Comparison of ENCODE assay signal across 19 cellular contexts in the genomic region with DNA sequence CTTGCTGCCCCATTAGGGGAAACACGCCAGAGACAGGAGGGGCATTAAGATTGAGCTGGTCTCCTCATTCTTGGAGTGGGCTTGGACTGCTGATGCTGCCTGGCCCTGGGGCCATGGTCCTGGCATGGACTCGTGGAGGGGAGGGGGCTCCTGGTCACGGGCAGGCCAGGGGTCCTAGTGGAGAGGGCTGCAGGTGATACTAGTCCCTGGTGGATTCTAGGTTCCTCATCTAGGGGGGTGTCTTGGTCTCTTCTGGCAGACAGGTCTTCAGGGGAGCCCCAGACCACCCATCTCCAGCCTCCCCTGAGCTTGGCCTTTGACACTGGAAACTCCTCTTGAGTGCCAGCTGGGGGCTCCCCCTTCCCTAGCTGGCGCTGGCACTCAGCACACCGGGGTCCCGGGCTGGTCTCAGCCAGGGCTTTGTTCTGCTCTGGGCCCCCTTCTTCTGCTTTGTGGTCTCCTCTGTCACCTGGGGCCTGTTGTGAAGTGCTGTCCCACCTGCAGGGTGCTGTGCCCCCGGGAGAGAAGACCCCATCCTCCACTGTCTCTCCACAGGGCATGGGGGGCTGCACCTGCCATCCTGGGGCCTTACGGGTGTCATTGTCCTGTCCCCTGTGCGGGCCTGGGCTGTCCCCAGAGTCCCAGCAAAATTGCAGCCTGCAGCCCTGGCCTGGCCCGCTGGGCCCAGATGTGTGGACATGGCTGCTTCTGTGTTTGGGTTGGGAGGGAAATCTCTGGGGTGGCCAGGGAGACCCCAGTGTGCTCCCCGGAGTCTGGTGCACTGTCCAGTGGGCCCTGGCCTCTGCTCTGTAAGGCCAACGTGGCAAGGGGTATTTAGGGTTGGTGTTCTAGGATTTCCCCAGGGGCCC. TPM values are rescaled to one million over a fixed set of nuclear protein-coding genes. Genes with fewer than 3 reads are reported as not detected.
DNase-seq lines count a peak whose midpoint lies in the region; ATAC-seq and TF ChIP-seq lines count a peak whose summit lies in the region.
"Had no signal": no experiment of that assay in that cellular context is flagged by ENCODE, and none has a peak within 500 bp of the region (broad histone marks: within the 10 kb centered on the region; RNA-seq: fewer than 3 reads in every experiment).

No MANE protein-coding gene starts in this region.

- H3K4me1 ChIP-seq in SJCRH30 (peaks cover 9% of the 10 kb centered on the region; the same call in 1 of the 2 replicates), iPS-18a (ENCODE audit: control insufficient read depth, low read depth, low read length) (peaks cover 19% of the 10 kb centered on the region), psoas muscle (peaks cover 9% of the 10 kb centered on the region), vagina (peaks cover 40% of the 10 kb centered on the region)

- 76 to 87% (median 84%) methylated on average over 12 of the region's 12 CpGs for WGBS in psoas muscle, 3 donors

- H3K4me3 ChIP-seq in SJCRH30: peak overlapping the region; percentile 79
- peak overlapping the region; percentile 78 for H3K4me3 ChIP-seq in iPS-18a (ENCODE audit: low read length)
- peak overlapping the region; percentile 68 for H3K4me3 ChIP-seq in psoas muscle
- peak overlapping the region in 1 of 2 donors; percentile 52 for H3K4me3 ChIP-seq in vagina

- no peak for TF ChIP-seq CTCF in psoas muscle (IDR thresholded peaks at IDR 0.05)
- TF ChIP-seq CTCF in vagina (IDR thresholded peaks at IDR 0.05): no peak

- H3K27ac Mint-ChIP-seq in activated naive CD4-positive, alpha-beta T cell treated with anti-CD3 and anti-CD28 coated beads for 36 hours: no peak overlapping the region

- DNase-seq in activated naive CD4-positive, alpha-beta T cell treated with anti-CD3 and anti-CD28 coated beads, Interleukin-2, amount 50 U/mL, for 16 hours: peak; percentile 2
- DNase-seq in activated naive CD4-positive, alpha-beta T cell treated with anti-CD3 and anti-CD28 coated beads for 36 hours: no peak
- peak in 1 of 2 experiments; percentile 4 for DNase-seq in SJCRH30
- peak; percentile 5 to 34 for DNase-seq in psoas muscle
- no peak for DNase-seq in vagina (ENCODE audit: extremely low spot score in 2 of 2)
- DNase-seq in RPMI8226: no peak
- no peak for DNase-seq in dedifferentiated amniotic fluid mesenchymal stem cell (ENCODE audit: extremely low spot score)
- DNase-seq: activated naive CD4-positive, alpha-beta T cell treated with Interleukin-2 at 50 U/mL for 16 hours; Caco-2; Kasumi-1; NCI-H1930; NCI-H526; nucleus accumbens; T-helper 9 cell had no signal

- H3K4me3 Mint-ChIP-seq in activated naive CD4-positive, alpha-beta T cell treated with anti-CD3 and anti-CD28 coated beads for 36 hours: no peak overlapping the region

- H3K27ac ChIP-seq in SJCRH30: no peak overlapping the region
- no peak overlapping the region for H3K27ac ChIP-seq in iPS-18a (ENCODE audit: low read length)
- no peak overlapping the region for H3K27ac ChIP-seq in psoas muscle
- no peak overlapping the region for H3K27ac ChIP-seq in vagina
- H3K27ac ChIP-seq: epithelial cell of prostate, left lung had no signal

- ATAC-seq in psoas muscle: no peak
- ATAC-seq: left lung had no signal

- no peak overlapping the region for H3K9ac ChIP-seq in iPS-18a (ENCODE audit: low read length)

- intact Hi-C loops in activated naive CD4-positive, alpha-beta T cell treated with anti-CD3 and anti-CD28 coated beads for 36 hours (cut with micrococcal nuclease): no loop called here
- intact Hi-C loops in psoas muscle (cut with DNase I): loop anchor here in 1 of 2 donors (5.0 kb wide), 1 partner anchor 497 kb away; no protein-coding TSS in a partner anchor
- intact Hi-C loops in vagina (cut with DNase I): no loop called here

- H3K4me1 Mint-ChIP-seq in activated naive CD4-positive, alpha-beta T cell treated with anti-CD3 and anti-CD28 coated beads for 36 hours (ENCODE audit: low read depth): peaks cover 6% of the 10 kb centered on the region

- H3K36me3 ChIP-seq in SJCRH30: peaks cover 5% of the 10 kb centered on the region; the same call in 1 of the 2 replicates
- H3K36me3 ChIP-seq in iPS-18a (ENCODE audit: control insufficient read depth, low read depth, low read length): no peaks in the 10 kb centered on the region
- H3K36me3 ChIP-seq in psoas muscle (ENCODE audit: insufficient read depth in 1 of 2, low read depth in 1 of 2): no peaks in the 10 kb centered on the region
- H3K36me3 ChIP-seq in vagina: no peaks in the 10 kb centered on the region
- H3K36me3 ChIP-seq: left lung had no signal

- H3K36me3 Mint-ChIP-seq in activated naive CD4-positive, alpha-beta T cell treated with anti-CD3 and anti-CD28 coated beads for 36 hours (ENCODE audit: low read depth): no peaks in the 10 kb centered on the region

- no peaks in the 10 kb centered on the region for H3K9me3 Mint-ChIP-seq in activated naive CD4-positive, alpha-beta T cell treated with anti-CD3 and anti-CD28 coated beads for 36 hours

- H3K27me3 ChIP-seq in SJCRH30: no peaks in the 10 kb centered on the region
- peaks cover 21% of the 10 kb centered on the region for H3K27me3 ChIP-seq in iPS-18a (ENCODE audit: control insufficient read depth, insufficient read depth, low read length)
- peaks cover 0 to 42% (median 17%) of the 10 kb centered on the region in 3 donors for H3K27me3 ChIP-seq in psoas muscle (ENCODE audit: insufficient read depth in 3 of 3, low read length in 2 of 3)
- no peaks in the 10 kb centered on the region for H3K27me3 ChIP-seq in vagina

- peaks cover 7% of the 10 kb centered on the region for H3K27me3 Mint-ChIP-seq in activated naive CD4-positive, alpha-beta T cell treated with anti-CD3 and anti-CD28 coated beads for 36 hours (ENCODE audit: low read depth)

- TF ChIP-seq POLR2A in vagina (IDR thresholded peaks at IDR 0.05): no peak

- CTCF ChIA-PET in activated naive CD4-positive, alpha-beta T cell treated with anti-CD3 and anti-CD28 coated beads for 36 hours (lab: Charles Lee): no interaction called here

- no peaks in the 10 kb centered on the region for H3K9me3 ChIP-seq in SJCRH30 (replicated peaks)
- no peaks in the 10 kb centered on the region for H3K9me3 ChIP-seq in iPS-18a (ENCODE audit: control insufficient read depth, low read depth, low read length)
- no peaks in the 10 kb centered on the region for H3K9me3 ChIP-seq in psoas muscle
- H3K9me3 ChIP-seq in vagina: no peaks in the 10 kb centered on the region
- H3K9me3 ChIP-seq: Caco-2, left lung had no signal

RNA-seq across cellular contexts. Expression of a gene that starts 2.3 kb away (rescaled TPM):
- total RNA-seq in activated naive CD4-positive, alpha-beta T cell treated with anti-CD3 and anti-CD28 coated beads for 36 hours: under 1 TPM; 0.07 TPM
- total RNA-seq in SJCRH30 (2014; rRNA removed; shearing (Covaris generic)): 68.2 and 72.1 TPM in 2 replicates
- total RNA-seq in psoas muscle (1 to 10 TPM; 1.8 to 3.2 (median 2.3) TPM), vagina (2.7 TPM)
- 1 to 10 TPM in 2 of 3 donors, under 1 TPM in 1; 0.99 to 1.6 (median 1.4) TPM for polyA plus RNA-seq in psoas muscle
- total RNA-seq: RPMI7951 had no signal

RNA-seq across cellular contexts. Expression of a gene that starts 55.2 kb away (rescaled TPM):
- not detected for total RNA-seq in activated naive CD4-positive, alpha-beta T cell treated with anti-CD3 and anti-CD28 coated beads for 36 hours
- total RNA-seq in SJCRH30 (2014; rRNA removed; shearing (Covaris generic)): 0.35 and 0.51 TPM in 2 replicates
- total RNA-seq in psoas muscle (under 1 TPM in 3 of 4 donors, not detected in 1; 0.15 to 0.84 (median 0.51) TPM), vagina (3.7 TPM)
- polyA plus RNA-seq in psoas muscle: under 1 TPM; 0.04 to 0.61 (median 0.06) TPM
- total RNA-seq: Caco-2, glomerular endothelial cell, RPMI7951 had no signal

Comparison
In these comparisons a context has a peak if more than half of its experiments do, and no peak if none do; other contexts are left out.
1. DNase-seq: peak in activated naive CD4-positive, alpha-beta T cell treated with anti-CD3 and anti-CD28 coated beads, Interleukin-2, amount 50 U/mL, for 16 hours (single experiment) and psoas muscle (2 of 2); none in activated naive CD4-positive, alpha-beta T cell treated with anti-CD3 and anti-CD28 coated beads for 36 hours (single experiment), vagina (0 of 2), RPMI8226 (single experiment) and dedifferentiated amniotic fluid mesenchymal stem cell (single experiment).
2. RNA of a gene that starts 2.3 kb away (total RNA-seq): 68.2 to 72.1 TPM in SJCRH30; 1.8 to 3.2 TPM in psoas muscle, 2.7 TPM in vagina (single experiment) and 0.07 TPM in activated naive CD4-positive, alpha-beta T cell treated with anti-CD3 and anti-CD28 coated beads for 36 hours; every median in the first group is over 10 times any median in the second.